In the genomic region with DNA sequence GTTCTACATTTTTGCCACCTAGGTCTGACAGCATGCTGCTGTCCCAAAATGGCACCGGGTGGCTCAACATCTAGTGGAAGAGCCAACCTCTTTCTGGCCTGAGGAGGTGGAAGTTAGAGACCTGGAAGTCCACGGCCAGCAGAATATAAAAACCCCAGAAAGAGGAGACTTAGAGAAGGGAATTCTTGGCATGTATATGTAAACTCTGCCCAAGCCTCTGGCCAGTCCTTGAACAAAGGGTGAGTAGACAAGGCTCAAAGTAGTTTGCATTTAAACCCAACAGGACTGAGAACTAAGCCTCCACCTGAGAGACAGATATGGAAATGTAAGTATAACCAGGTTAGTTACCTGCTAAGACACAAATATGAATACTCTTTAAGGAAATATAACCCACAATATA, we compare ENCODE assay signal across 25 cellular contexts.
"Had no signal": no experiment of that assay in that cellular context is flagged by ENCODE, and none has a peak within 500 bp of the region (broad histone marks: within the 10 kb centered on the region; RNA-seq: fewer than 3 reads in every experiment).

No MANE protein-coding gene starts in this region.

- H3K4me3 ChIP-seq: adrenal gland, ascending aorta, body of pancreas, K562 had no signal

- H3K9me3 ChIP-seq: adrenal gland, ascending aorta, body of pancreas had no signal

- ATAC-seq: activated T-helper 17 cell treated with anti-CD3 and anti-CD28 coated beads, Interleukin-2, amount 50 U/mL, for 72 hours; body of pancreas; K562; PC-3; T-helper 17 cell had no signal

- H3K27me3 ChIP-seq: adrenal gland, ascending aorta, body of pancreas had no signal

- DNase-seq: activated CD4-positive, alpha-beta memory T cell treated with anti-CD3 and anti-CD28 coated beads, Interleukin-2, amount 10 ng/mL, durations not matched to agents 7 days and 5 days; activated CD4-positive, alpha-beta T cell treated with anti-CD3 and anti-CD28 coated beads, Interleukin-2, amount 50 U/mL, for 1 hour; activated CD4-positive, CD25-positive, alpha-beta regulatory T cell; activated gamma-delta T cell; activated naive CD4-positive, alpha-beta T cell treated with anti-CD3 and anti-CD28 coated beads, Interleukin-2, amount 10 ng/mL, durations not matched to agents 7 days and 5 days; activated naive CD8-positive, alpha-beta T cell treated with anti-CD3 and anti-CD28 coated beads, Interleukin-2, amount 10 ng/mL, durations not matched to agents 7 days and 5 days; activated T-cell treated with anti-CD3 and anti-CD28 coated beads for 4 hours; activated T-cell treated with anti-CD3 and anti-CD28 coated beads, Interleukin-2, amount 50 U/mL, for 48 hours; adrenal gland; body of pancreas; Karpas-422; MM.1S; NCI-H1105; NCI-H1436; NCI-H1694 treated with DMSO at 0.1 percent for 48 hours; NCI-H2029 treated with DMSO at 0.1 percent for 48 hours; NCI-H446; NCI-H524; PC-3; SHP77; T-helper 17 cell; T-helper 9 cell had no signal

- H3K4me1 ChIP-seq: adrenal gland, ascending aorta, body of pancreas had no signal

- H3K36me3 ChIP-seq: adrenal gland, ascending aorta had no signal

- H3K27ac ChIP-seq: adrenal gland, ascending aorta, body of pancreas had no signal
